In genomic region chr11:77560605-77561004, GRCh38 we compare ENCODE assay signal across 1 cellular context.
TF ChIP-seq lines count a peak whose summit lies in the region.

No MANE protein-coding gene starts in this region.

TF ChIP-seq in WTC11, 78 proteins besides CTCF, POLR2A, EP300 and RAD21 (continued from another document):
- TF ChIP-seq, protein P1, sequence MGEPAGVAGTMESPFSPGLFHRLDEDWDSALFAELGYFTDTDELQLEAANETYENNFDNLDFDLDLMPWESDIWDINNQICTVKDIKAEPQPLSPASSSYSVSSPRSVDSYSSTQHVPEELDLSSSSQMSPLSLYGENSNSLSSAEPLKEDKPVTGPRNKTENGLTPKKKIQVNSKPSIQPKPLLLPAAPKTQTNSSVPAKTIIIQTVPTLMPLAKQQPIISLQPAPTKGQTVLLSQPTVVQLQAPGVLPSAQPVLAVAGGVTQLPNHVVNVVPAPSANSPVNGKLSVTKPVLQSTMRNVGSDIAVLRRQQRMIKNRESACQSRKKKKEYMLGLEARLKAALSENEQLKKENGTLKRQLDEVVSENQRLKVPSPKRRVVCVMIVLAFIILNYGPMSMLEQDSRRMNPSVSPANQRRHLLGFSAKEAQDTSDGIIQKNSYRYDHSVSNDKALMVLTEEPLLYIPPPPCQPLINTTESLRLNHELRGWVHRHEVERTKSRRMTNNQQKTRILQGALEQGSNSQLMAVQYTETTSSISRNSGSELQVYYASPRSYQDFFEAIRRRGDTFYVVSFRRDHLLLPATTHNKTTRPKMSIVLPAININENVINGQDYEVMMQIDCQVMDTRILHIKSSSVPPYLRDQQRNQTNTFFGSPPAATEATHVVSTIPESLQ (CRISPR knock-in tag; IDR thresholded peaks at IDR 0.05): no peak
